1 cellular context compared by ENCODE assay signal in genomic region chr5:181236954-181237641, GRCh38.
TF ChIP-seq lines count a peak whose summit lies in the region.

No MANE protein-coding gene starts in this region.

TF ChIP-seq in GM12878, 131 proteins besides CTCF, POLR2A, EP300 and RAD21 (continued from another document):
- no peak for TF ChIP-seq PBX3 (IDR thresholded peaks at IDR 0.05; ENCODE audit: insufficient replicate concordance, low read depth, low read length)
- TF ChIP-seq IRF4 (IDR thresholded peaks at IDR 0.05; ENCODE audit: low read depth, low read length): no peak
- TF ChIP-seq MYB (IDR thresholded peaks at IDR 0.05; ENCODE audit: borderline replicate concordance, low read depth, low read length): no peak
- no peak for TF ChIP-seq ZNF207 (IDR thresholded peaks at IDR 0.05; ENCODE audit: borderline replicate concordance)
